Comparison of ENCODE assay signal across 9 cellular contexts in the genomic region with DNA sequence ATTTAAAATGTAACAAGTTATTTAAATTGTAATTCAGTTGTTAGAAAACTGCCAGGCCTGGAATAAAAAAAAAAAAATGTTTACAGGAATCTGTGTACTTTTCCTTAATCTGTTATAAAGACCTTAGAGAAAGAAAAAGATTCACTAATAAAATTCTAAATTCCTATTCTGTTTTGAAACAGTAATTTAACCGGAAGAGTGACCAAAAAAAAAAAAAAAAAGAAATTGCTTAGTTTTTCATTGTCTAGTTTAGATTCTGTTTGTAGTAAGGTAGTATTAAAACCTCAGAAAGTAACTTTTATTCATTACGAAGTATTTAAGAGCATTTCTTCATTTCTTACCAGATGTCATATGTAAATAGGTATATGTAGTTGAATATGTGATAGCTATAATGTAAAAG. TPM values are rescaled to one million over a fixed set of nuclear protein-coding genes. Genes with fewer than 3 reads are reported as not detected.
DNase-seq lines count a peak whose midpoint lies in the region; ATAC-seq and TF ChIP-seq lines count a peak whose summit lies in the region.
"Had no signal": no experiment of that assay in that cellular context is flagged by ENCODE, and none has a peak within 500 bp of the region (broad histone marks: within the 10 kb centered on the region; RNA-seq: fewer than 3 reads in every experiment).

No MANE protein-coding gene starts in this region.

- POLR2A ChIA-PET in OCI-LY7 (lab: Charles Lee), result interaction anchor here (0.7 to 4.4 kb wide), 10 partner anchors 10 to 1792 kb away, joined by 3 to 57 read pairs (median 4); no protein-coding TSS in a partner anchor

- H3K4me3 Mint-ChIP-seq in Calu3 (ENCODE audit: low read depth, unreplicated experiment), result peak overlapping the region; percentile 91
- peak overlapping the region; percentile 93 to 94 for H3K4me3 Mint-ChIP-seq in effector memory CD8-positive, alpha-beta T cell

- CTCF ChIA-PET in Calu3 (lab: Charles Lee), result no interaction called here
- CTCF ChIA-PET in OCI-LY7 (lab: Charles Lee; ENCODE audit: unreplicated experiment), result no interaction called here

- peaks cover 23% of the 10 kb centered on the region for H4K20me1 ChIP-seq in OCI-LY7 (ENCODE audit: insufficient read depth, low read length)

- ATAC-seq in effector memory CD8-positive, alpha-beta T cell (replicated peaks), result no peak
- ATAC-seq in HG02610 (IDR thresholded peaks at IDR 0.05; ENCODE audit: unreplicated experiment), result no peak
- no peak for ATAC-seq in HG03025 (IDR thresholded peaks at IDR 0.05; ENCODE audit: low FRiP score, unreplicated experiment)
- ATAC-seq: right cardiac atrium had no signal

- BruUV-seq in Calu3 (replicated peaks; lab: Mats Ljungman, UMichigan), result no TSS peak
- no TSS peak for BruUV-seq in OCI-LY7 (replicated peaks; lab: Mats Ljungman, UMichigan)

- 0 out of 2 replicates have a peak, but pooled peaks cover 7% of the 10 kb centered on the region for H3K9me3 ChIP-seq in OCI-LY7 (ENCODE audit: low read length)
- H3K9me3 ChIP-seq in ovary, result no peaks in the 10 kb centered on the region

- H3K9me2 ChIP-seq in OCI-LY7 (ENCODE audit: insufficient read depth, low read length), result no peaks in the 10 kb centered on the region

- H3K27me3 Mint-ChIP-seq in Calu3 (ENCODE audit: unreplicated experiment), result no peaks in the 10 kb centered on the region
- H3K27me3 Mint-ChIP-seq in effector memory CD8-positive, alpha-beta T cell, result no peaks in the 10 kb centered on the region

- no peak overlapping the region for H2AFZ ChIP-seq in OCI-LY7 (ENCODE audit: low read length)

- peaks cover 49% of the 10 kb centered on the region for H3K4me1 ChIP-seq in OCI-LY7 (ENCODE audit: insufficient read depth, low read length, poor library complexity, severe bottlenecking)
- peaks cover 3% of the 10 kb centered on the region for H3K4me1 ChIP-seq in ovary (ENCODE audit: insufficient read depth)

- WGBS in ovary, 3 donors, result 45 to 62% (median 52%) methylated on average over 2 of the region's 2 CpGs

- TF ChIP-seq CTCF in Calu3 (IDR thresholded peaks at IDR 0.05; ENCODE audit: unreplicated experiment) (no peak), OCI-LY7 (conservative IDR thresholded peaks at IDR 0.05; ENCODE audit: low read length) (no peak), ovary (IDR thresholded peaks at IDR 0.05) (no peak), brain microvascular endothelial cell (IDR thresholded peaks at IDR 0.05; ENCODE audit: low read depth, low read length, missing control alignments) (no peak)

- no peak for DNase-seq in Calu3
- DNase-seq in OCI-LY7 (ENCODE audit: low spot score), result no peak
- DNase-seq in effector memory CD8-positive, alpha-beta T cell, result no peak
- no peak for DNase-seq in ovary
- no peak for DNase-seq in HuH-7.5 (ENCODE audit: low spot score)
- DNase-seq in brain microvascular endothelial cell, result no peak
- DNase-seq: right cardiac atrium had no signal

- TF ChIP-seq EP300 in ovary (IDR thresholded peaks at IDR 0.05), result no peak

- peak overlapping the region; percentile 97 for H3K27ac Mint-ChIP-seq in Calu3 (ENCODE audit: unreplicated experiment)
- peak overlapping the region; percentile 97 to 98 for H3K27ac Mint-ChIP-seq in effector memory CD8-positive, alpha-beta T cell

- peaks cover 85% of the 10 kb centered on the region for H3K79me2 ChIP-seq in OCI-LY7 (ENCODE audit: insufficient read depth, low read depth, low read length)

- in situ Hi-C loops in brain microvascular endothelial cell (cut with HindIII; ENCODE audit: low pct_ligation_motif_present, low sequenced_read_pairs), result no loop called here

- H3K36me3 Mint-ChIP-seq in Calu3 (ENCODE audit: insufficient read depth, unreplicated experiment), result peaks cover 34% of the 10 kb centered on the region
- H3K36me3 Mint-ChIP-seq in effector memory CD8-positive, alpha-beta T cell (ENCODE audit: insufficient read depth), result peaks cover 55% of the 10 kb centered on the region

- H3K9me3 Mint-ChIP-seq in Calu3 (ENCODE audit: low read depth, unreplicated experiment), result no peaks in the 10 kb centered on the region
- H3K9me3 Mint-ChIP-seq in effector memory CD8-positive, alpha-beta T cell, result no peaks in the 10 kb centered on the region

- H3K4me2 ChIP-seq in OCI-LY7 (ENCODE audit: low read length), result peak overlapping the region; percentile 82

- no peaks in the 10 kb centered on the region for H3K27me3 ChIP-seq in ovary
- H3K27me3 ChIP-seq in brain microvascular endothelial cell (replicated peaks), result no peaks in the 10 kb centered on the region

- peaks cover 60% of the 10 kb centered on the region for H3K36me3 ChIP-seq in OCI-LY7 (ENCODE audit: insufficient read depth, low read length)
- H3K36me3 ChIP-seq in ovary, result no peaks in the 10 kb centered on the region
- H3K36me3 ChIP-seq in brain microvascular endothelial cell (replicated peaks), result no peaks in the 10 kb centered on the region

- no peak for TF ChIP-seq POLR2A in ovary (IDR thresholded peaks at IDR 0.05)

- H3K4me3 ChIP-seq in OCI-LY7 (ENCODE audit: low read depth, low read length, poor library complexity, severe bottlenecking) (peak overlapping the region; percentile 88), ovary (peak overlapping the region; percentile 59), brain microvascular endothelial cell (ENCODE audit: low read depth, low read length) (no peak overlapping the region)

- intact Hi-C loops in Calu3 (cut with micrococcal nuclease; ENCODE audit: unreplicated experiment) (loop anchor here (5.0 kb wide), 3 partner anchors 92 to 133 kb away; partner anchors contain the start of genes PEX13 and PUS10), OCI-LY7 (cut with micrococcal nuclease; ENCODE audit: unreplicated experiment) (loop anchor here (1.0 to 10.0 kb wide), 6 partner anchors 43 to 541 kb away; partner anchors contain the start of genes BCL11A and PEX13), ovary (cut with DNase I) (no loop called here)

- H3K4me1 Mint-ChIP-seq in Calu3 (ENCODE audit: low read depth, unreplicated experiment), result peaks cover 18% of the 10 kb centered on the region
- peaks cover 31 to 47% of the 10 kb centered on the region in 2 donors for H3K4me1 Mint-ChIP-seq in effector memory CD8-positive, alpha-beta T cell (ENCODE audit: low read depth in 2 of 2)

- H3K27ac ChIP-seq in OCI-LY7 (ENCODE audit: low read depth, low read length, poor library complexity, severe bottlenecking), result peak overlapping the region; percentile 84
- H3K27ac ChIP-seq in ovary, result no peak overlapping the region
- H3K27ac ChIP-seq in brain microvascular endothelial cell, result no peak overlapping the region

RNA-seq across cellular contexts. Expression of gene REL, which starts 2.5 kb away (rescaled TPM):
- 20.3 and 23.4 TPM in 2 replicates for total RNA-seq in Calu3 (2022)
- 49.9 and 50.2 TPM in 2 replicates for total RNA-seq in OCI-LY7 (2014; rRNA removed; shearing (Covaris generic))
- total RNA-seq in OCI-LY7 (2022), result 81.1 and 82.7 TPM in 2 replicates
- total RNA-seq in ovary, result 10 to 100 TPM; 16.0 to 45.1 (median 20.9) TPM
- 1 to 10 TPM; 3.8 to 6.1 TPM for polyA plus RNA-seq in ovary

Comparison
In these comparisons a context has a peak if more than half of its experiments do, and no peak if none do; other contexts are left out.
1. intact Hi-C loops: an anchor here in Calu3 (5.0 kb wide) and OCI-LY7 (1.0 to 10.0 kb wide); none called in ovary.